ENCODE assay signal across 3 cellular contexts in the genomic region with DNA sequence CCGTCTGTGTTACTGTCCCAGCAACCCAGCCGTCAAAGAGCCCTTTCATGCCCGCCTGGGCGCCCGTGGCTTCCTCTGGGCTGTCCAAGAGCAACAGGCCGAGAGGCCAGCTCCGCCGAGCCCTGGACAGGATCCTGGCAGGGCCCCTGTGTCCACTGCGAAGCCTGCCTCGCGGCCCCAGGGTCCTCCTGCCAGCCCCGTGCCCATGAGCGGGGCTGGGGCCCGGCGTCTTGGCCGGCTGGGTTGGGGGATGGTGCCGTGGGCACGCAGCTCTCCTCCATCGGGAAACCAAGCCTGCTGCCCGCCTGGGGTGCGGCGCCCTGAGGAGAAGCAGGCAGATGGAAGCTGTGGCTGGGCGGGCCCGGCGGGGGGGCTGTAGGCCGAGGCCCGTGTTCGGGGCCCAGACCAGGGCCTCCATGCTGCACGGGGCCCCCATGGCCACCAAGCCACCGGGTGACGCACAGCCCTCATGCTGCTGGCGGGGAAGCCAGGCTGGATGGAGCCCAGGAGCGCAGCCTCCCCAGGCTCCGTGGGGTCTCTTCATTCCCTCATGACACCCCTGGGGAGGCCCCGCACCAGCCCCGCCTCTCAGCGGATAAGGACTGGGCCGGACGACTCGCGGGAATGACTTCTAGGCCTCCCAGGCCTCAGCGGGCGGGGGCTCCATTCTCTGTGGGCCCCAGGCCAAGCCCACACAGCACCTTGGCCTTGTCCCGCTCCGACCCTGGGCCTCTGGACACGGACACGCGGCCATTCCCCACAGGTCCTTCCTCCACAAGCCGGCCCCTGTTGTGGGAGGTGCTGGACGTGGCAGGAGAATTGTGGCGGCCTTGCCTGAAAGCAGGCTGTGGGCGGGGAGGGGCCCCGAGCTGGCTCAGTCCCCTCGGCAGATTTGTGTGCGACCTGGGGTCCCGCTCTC.
TF ChIP-seq lines count a peak whose summit lies in the region.

A gene with protein sequence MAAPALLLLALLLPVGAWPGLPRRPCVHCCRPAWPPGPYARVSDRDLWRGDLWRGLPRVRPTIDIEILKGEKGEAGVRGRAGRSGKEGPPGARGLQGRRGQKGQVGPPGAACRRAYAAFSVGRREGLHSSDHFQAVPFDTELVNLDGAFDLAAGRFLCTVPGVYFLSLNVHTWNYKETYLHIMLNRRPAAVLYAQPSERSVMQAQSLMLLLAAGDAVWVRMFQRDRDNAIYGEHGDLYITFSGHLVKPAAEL (minus strand): TSS at position 81 of the 919 bp plus-strand sequence. CDS start 1,322 bp downstream, outside the sequence.

TF ChIP-seq in SK-N-SH treated with all-trans-retinoic acid at 6 μM for 48 hours, 23 proteins besides CTCF, POLR2A, EP300 and RAD21 (continued from another document):
- TF ChIP-seq, protein P1, sequence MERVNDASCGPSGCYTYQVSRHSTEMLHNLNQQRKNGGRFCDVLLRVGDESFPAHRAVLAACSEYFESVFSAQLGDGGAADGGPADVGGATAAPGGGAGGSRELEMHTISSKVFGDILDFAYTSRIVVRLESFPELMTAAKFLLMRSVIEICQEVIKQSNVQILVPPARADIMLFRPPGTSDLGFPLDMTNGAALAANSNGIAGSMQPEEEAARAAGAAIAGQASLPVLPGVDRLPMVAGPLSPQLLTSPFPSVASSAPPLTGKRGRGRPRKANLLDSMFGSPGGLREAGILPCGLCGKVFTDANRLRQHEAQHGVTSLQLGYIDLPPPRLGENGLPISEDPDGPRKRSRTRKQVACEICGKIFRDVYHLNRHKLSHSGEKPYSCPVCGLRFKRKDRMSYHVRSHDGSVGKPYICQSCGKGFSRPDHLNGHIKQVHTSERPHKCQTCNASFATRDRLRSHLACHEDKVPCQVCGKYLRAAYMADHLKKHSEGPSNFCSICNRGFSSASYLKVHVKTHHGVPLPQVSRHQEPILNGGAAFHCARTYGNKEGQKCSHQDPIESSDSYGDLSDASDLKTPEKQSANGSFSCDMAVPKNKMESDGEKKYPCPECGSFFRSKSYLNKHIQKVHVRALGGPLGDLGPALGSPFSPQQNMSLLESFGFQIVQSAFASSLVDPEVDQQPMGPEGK (CRISPR knock-in tag; IDR thresholded peaks at IDR 0.05; ENCODE audit: borderline replicate concordance) = no peak
- TF ChIP-seq ESRRG (CRISPR knock-in tag; IDR thresholded peaks at IDR 0.05) (no peak), RARB (CRISPR knock-in tag; IDR thresholded peaks at IDR 0.05) (no peak), ZNF70 (CRISPR knock-in tag; IDR thresholded peaks at IDR 0.05) (no peak), TOX (CRISPR knock-in tag; IDR thresholded peaks at IDR 0.05; ENCODE audit: borderline replicate concordance) (no peak), ARNTL (CRISPR knock-in tag; IDR thresholded peaks at IDR 0.05; ENCODE audit: borderline replicate concordance, low read depth) (no peak), ZC3H10 (CRISPR knock-in tag; IDR thresholded peaks at IDR 0.05) (no peak), POU6F1 (CRISPR knock-in tag; IDR thresholded peaks at IDR 0.05; ENCODE audit: borderline replicate concordance, low read depth) (no peak), TCF4 (CRISPR knock-in tag; IDR thresholded peaks at IDR 0.05; ENCODE audit: borderline replicate concordance) (no peak), CREB5 (CRISPR knock-in tag; IDR thresholded peaks at IDR 0.05; ENCODE audit: low read depth) (no peak), ISL1 (CRISPR knock-in tag; IDR thresholded peaks at IDR 0.05) (no peak), CSDC2 (CRISPR knock-in tag; IDR thresholded peaks at IDR 0.05) (no peak)

TF ChIP-seq in SK-N-SH, 30 proteins besides CTCF, POLR2A, EP300 and RAD21 (continued from another document):
- TF ChIP-seq TAF1 (IDR thresholded peaks at IDR 0.05; ENCODE audit: borderline replicate concordance, low read depth, low read length) (no peak), NRF1 (IDR thresholded peaks at IDR 0.05; ENCODE audit: low read depth, low read length) (no peak), YY1 (IDR thresholded peaks at IDR 0.05; ENCODE audit: low read depth) (no peak), FOXJ3 (CRISPR knock-in tag; IDR thresholded peaks at IDR 0.05) (no peak), POLR2AphosphoS5 (IDR thresholded peaks at IDR 0.05; ENCODE audit: low read depth, low read length) (no peak), MEF2A (IDR thresholded peaks at IDR 0.05; ENCODE audit: borderline replicate concordance, low read depth) (no peak), IRF3 (IDR thresholded peaks at IDR 0.05; ENCODE audit: low read depth, low read length) (no peak), SIN3A (IDR thresholded peaks at IDR 0.05; ENCODE audit: borderline replicate concordance, low read depth, low read length) (no peak), ELF1 (IDR thresholded peaks at IDR 0.05) (no peak)
- TF ChIP-seq, protein P2, sequence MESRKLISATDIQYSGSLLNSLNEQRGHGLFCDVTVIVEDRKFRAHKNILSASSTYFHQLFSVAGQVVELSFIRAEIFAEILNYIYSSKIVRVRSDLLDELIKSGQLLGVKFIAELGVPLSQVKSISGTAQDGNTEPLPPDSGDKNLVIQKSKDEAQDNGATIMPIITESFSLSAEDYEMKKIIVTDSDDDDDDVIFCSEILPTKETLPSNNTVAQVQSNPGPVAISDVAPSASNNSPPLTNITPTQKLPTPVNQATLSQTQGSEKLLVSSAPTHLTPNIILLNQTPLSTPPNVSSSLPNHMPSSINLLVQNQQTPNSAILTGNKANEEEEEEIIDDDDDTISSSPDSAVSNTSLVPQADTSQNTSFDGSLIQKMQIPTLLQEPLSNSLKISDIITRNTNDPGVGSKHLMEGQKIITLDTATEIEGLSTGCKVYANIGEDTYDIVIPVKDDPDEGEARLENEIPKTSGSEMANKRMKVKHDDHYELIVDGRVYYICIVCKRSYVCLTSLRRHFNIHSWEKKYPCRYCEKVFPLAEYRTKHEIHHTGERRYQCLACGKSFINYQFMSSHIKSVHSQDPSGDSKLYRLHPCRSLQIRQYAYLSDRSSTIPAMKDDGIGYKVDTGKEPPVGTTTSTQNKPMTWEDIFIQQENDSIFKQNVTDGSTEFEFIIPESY (IDR thresholded peaks at IDR 0.05; ENCODE audit: borderline replicate concordance, low read depth) = no peak
- TF ChIP-seq, protein P3, sequence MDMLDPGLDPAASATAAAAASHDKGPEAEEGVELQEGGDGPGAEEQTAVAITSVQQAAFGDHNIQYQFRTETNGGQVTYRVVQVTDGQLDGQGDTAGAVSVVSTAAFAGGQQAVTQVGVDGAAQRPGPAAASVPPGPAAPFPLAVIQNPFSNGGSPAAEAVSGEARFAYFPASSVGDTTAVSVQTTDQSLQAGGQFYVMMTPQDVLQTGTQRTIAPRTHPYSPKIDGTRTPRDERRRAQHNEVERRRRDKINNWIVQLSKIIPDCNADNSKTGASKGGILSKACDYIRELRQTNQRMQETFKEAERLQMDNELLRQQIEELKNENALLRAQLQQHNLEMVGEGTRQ (IDR thresholded peaks at IDR 0.05; ENCODE audit: borderline replicate concordance, low read depth, low read length) = no peak
- TF ChIP-seq, protein P4, sequence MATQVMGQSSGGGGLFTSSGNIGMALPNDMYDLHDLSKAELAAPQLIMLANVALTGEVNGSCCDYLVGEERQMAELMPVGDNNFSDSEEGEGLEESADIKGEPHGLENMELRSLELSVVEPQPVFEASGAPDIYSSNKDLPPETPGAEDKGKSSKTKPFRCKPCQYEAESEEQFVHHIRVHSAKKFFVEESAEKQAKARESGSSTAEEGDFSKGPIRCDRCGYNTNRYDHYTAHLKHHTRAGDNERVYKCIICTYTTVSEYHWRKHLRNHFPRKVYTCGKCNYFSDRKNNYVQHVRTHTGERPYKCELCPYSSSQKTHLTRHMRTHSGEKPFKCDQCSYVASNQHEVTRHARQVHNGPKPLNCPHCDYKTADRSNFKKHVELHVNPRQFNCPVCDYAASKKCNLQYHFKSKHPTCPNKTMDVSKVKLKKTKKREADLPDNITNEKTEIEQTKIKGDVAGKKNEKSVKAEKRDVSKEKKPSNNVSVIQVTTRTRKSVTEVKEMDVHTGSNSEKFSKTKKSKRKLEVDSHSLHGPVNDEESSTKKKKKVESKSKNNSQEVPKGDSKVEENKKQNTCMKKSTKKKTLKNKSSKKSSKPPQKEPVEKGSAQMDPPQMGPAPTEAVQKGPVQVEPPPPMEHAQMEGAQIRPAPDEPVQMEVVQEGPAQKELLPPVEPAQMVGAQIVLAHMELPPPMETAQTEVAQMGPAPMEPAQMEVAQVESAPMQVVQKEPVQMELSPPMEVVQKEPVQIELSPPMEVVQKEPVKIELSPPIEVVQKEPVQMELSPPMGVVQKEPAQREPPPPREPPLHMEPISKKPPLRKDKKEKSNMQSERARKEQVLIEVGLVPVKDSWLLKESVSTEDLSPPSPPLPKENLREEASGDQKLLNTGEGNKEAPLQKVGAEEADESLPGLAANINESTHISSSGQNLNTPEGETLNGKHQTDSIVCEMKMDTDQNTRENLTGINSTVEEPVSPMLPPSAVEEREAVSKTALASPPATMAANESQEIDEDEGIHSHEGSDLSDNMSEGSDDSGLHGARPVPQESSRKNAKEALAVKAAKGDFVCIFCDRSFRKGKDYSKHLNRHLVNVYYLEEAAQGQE (IDR thresholded peaks at IDR 0.05; ENCODE audit: low read depth, low read length) = no peak

TF ChIP-seq in HEK293T, 16 proteins besides CTCF, POLR2A, EP300 and RAD21 (continued from another document):
- TF ChIP-seq FOXM1 (IDR thresholded peaks at IDR 0.05; ENCODE audit: borderline replicate concordance) (no peak), FOXK2 (IDR thresholded peaks at IDR 0.05) (no peak), HDGF (IDR thresholded peaks at IDR 0.05; ENCODE audit: borderline replicate concordance) (no peak), NFRKB (IDR thresholded peaks at IDR 0.05) (no peak), CTBP1 (IDR thresholded peaks at IDR 0.05; ENCODE audit: borderline replicate concordance) (no peak), ZNF384 (IDR thresholded peaks at IDR 0.05) (no peak), LEF1 (IDR thresholded peaks at IDR 0.05; ENCODE audit: borderline replicate concordance) (no peak), FOXA1 (IDR thresholded peaks at IDR 0.05) (no peak), BHLHE40 (IDR thresholded peaks at IDR 0.05; ENCODE audit: borderline replicate concordance) (no peak), L3MBTL2 (conservative IDR thresholded peaks at IDR 0.05) (no peak)
- TF ChIP-seq, protein P5, sequence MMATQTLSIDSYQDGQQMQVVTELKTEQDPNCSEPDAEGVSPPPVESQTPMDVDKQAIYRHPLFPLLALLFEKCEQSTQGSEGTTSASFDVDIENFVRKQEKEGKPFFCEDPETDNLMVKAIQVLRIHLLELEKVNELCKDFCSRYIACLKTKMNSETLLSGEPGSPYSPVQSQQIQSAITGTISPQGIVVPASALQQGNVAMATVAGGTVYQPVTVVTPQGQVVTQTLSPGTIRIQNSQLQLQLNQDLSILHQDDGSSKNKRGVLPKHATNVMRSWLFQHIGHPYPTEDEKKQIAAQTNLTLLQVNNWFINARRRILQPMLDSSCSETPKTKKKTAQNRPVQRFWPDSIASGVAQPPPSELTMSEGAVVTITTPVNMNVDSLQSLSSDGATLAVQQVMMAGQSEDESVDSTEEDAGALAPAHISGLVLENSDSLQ (IDR thresholded peaks at IDR 0.05) = no peak
